In genomic region chr10:45409347-45409746, GRCh38 we compare ENCODE assay signal across 5 cellular contexts. TPM values are rescaled to one million over a fixed set of nuclear protein-coding genes. Genes with fewer than 3 reads are reported as not detected.
"Had no signal": no experiment of that assay in that cellular context is flagged by ENCODE, and none has a peak within 500 bp of the region (broad histone marks: within the 10 kb centered on the region; RNA-seq: fewer than 3 reads in every experiment).

No MANE protein-coding gene starts in this region.

RNA-seq across cellular contexts. Expression of gene ALOX5, which starts 35.3 kb away (rescaled TPM):
- total RNA-seq: dermis microvascular lymphatic vessel endothelial cell, fibroblast of lung, glomerular endothelial cell, lung microvascular endothelial cell, osteocyte had no signal
- polyA plus RNA-seq: fibroblast of lung had no signal
